11 cellular contexts compared by ENCODE assay signal in the genomic region with DNA sequence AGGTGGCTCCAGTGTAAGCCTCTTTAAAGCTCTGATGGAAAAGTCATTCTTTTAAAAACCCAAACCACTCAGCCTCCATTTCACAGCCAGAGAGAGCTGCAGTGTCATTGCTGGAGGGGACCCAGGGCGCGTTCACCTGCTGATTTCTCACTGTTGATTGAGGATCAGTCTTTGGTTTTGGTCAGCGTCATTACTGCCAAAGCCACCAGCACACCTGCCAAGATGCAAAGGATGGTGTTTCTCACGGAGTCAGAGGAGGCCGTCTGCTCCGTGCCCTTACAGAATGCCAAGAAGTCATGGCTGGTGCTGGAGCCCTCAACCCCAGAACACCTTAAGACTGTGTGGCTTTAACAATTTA. TPM values are rescaled to one million over a fixed set of nuclear protein-coding genes. Genes with fewer than 3 reads are reported as not detected.
A peak's percentile ranks its signal among the peaks of the same experiment; 100 is the strongest.
DNase-seq lines count a peak whose midpoint lies in the region; ATAC-seq and TF ChIP-seq lines count a peak whose summit lies in the region.
"Had no signal": no experiment of that assay in that cellular context is flagged by ENCODE, and none has a peak within 500 bp of the region (broad histone marks: within the 10 kb centered on the region; RNA-seq: fewer than 3 reads in every experiment).

No MANE protein-coding gene starts in this region.

- no peak for ATAC-seq in activated T-cell treated with anti-CD3 and anti-CD28 coated beads, Interleukin-2, amount 50 U/mL, for 4 hours
- no peak for ATAC-seq in stimulated activated memory B cell treated with anti-CD40 and anti-IgM and Interleukin-4, amounts not matched to agents 10 μg/mL and 1 μg/mL and 100 μg/mL, for 72 hours
- ATAC-seq in HG03439 (IDR thresholded peaks at IDR 0.05; ENCODE audit: unreplicated experiment) (no peak), HG02970 (IDR thresholded peaks at IDR 0.05; ENCODE audit: low FRiP score, unreplicated experiment) (no peak)

- no peaks in the 10 kb centered on the region for H3K27me3 Mint-ChIP-seq in activated T-cell treated with anti-CD3 and anti-CD28 coated beads, Interleukin-2, amount 50 U/mL, for 4 hours (ENCODE audit: low read depth)
- H3K27me3 Mint-ChIP-seq in stimulated activated memory B cell treated with anti-CD40 and anti-IgM and Interleukin-4, amounts not matched to agents 10 μg/mL and 1 μg/mL and 100 μg/mL, for 72 hours, result peaks cover 13% of the 10 kb centered on the region

- H3K4me1 Mint-ChIP-seq in activated T-cell treated with anti-CD3 and anti-CD28 coated beads, Interleukin-2, amount 50 U/mL, for 4 hours (ENCODE audit: low read depth), result peaks cover 34% of the 10 kb centered on the region
- peaks cover 57% of the 10 kb centered on the region for H3K4me1 Mint-ChIP-seq in stimulated activated memory B cell treated with anti-CD40 and anti-IgM and Interleukin-4, amounts not matched to agents 10 μg/mL and 1 μg/mL and 100 μg/mL, for 72 hours

- H3K9me3 Mint-ChIP-seq in activated T-cell treated with anti-CD3 and anti-CD28 coated beads, Interleukin-2, amount 50 U/mL, for 4 hours, result no peaks in the 10 kb centered on the region
- no peaks in the 10 kb centered on the region for H3K9me3 Mint-ChIP-seq in stimulated activated memory B cell treated with anti-CD40 and anti-IgM and Interleukin-4, amounts not matched to agents 10 μg/mL and 1 μg/mL and 100 μg/mL, for 72 hours

- H3K4me3 Mint-ChIP-seq in activated T-cell treated with anti-CD3 and anti-CD28 coated beads, Interleukin-2, amount 50 U/mL, for 4 hours, result peak overlapping the region; percentile 47
- peak overlapping the region; percentile 66 for H3K4me3 Mint-ChIP-seq in stimulated activated memory B cell treated with anti-CD40 and anti-IgM and Interleukin-4, amounts not matched to agents 10 μg/mL and 1 μg/mL and 100 μg/mL, for 72 hours
- H3K4me3 Mint-ChIP-seq: nephron progenitor cell had no signal

- H3K27ac ChIP-seq in coronary artery, result no peak overlapping the region
- H3K27ac ChIP-seq: foreskin keratinocyte had no signal

- H3K27ac Mint-ChIP-seq in stimulated activated memory B cell treated with anti-CD40 and anti-IgM and Interleukin-4, amounts not matched to agents 10 μg/mL and 1 μg/mL and 100 μg/mL, for 72 hours, result peak overlapping the region; percentile 68
- H3K27ac Mint-ChIP-seq: nephron progenitor cell had no signal

- H3K4me3 ChIP-seq in coronary artery, result no peak overlapping the region

- no peak for TF ChIP-seq CTCF in coronary artery (IDR thresholded peaks at IDR 0.05)

- H3K36me3 Mint-ChIP-seq in activated T-cell treated with anti-CD3 and anti-CD28 coated beads, Interleukin-2, amount 50 U/mL, for 4 hours (ENCODE audit: insufficient read depth), result no peaks in the 10 kb centered on the region
- H3K36me3 Mint-ChIP-seq in stimulated activated memory B cell treated with anti-CD40 and anti-IgM and Interleukin-4, amounts not matched to agents 10 μg/mL and 1 μg/mL and 100 μg/mL, for 72 hours, result no peaks in the 10 kb centered on the region

- DNase-seq in activated T-cell treated with anti-CD3 and anti-CD28 coated beads, Interleukin-2, amount 50 U/mL, for 4 hours, result no peak
- DNase-seq in activated T-cell treated with anti-CD3 and anti-CD28 coated beads, Interleukin-2, amount 50 U/mL, for 1 hour, result no peak
- DNase-seq in NCI-H345 treated with DMSO at 0.1 percent for 48 hours (lab: John Stamatoyannopoulos, UW; ENCODE audit: unreplicated experiment), result peak; percentile 9
- DNase-seq in coronary artery (ENCODE audit: low spot score), result peak; percentile 57
- DNase-seq in GM03348 (ENCODE audit: low spot score), result no peak
- DNase-seq: activated gamma-delta T cell had no signal

RNA-seq across cellular contexts. Expression of gene BATF, which starts 32.8 kb away (rescaled TPM):
- 100 to 1,000 TPM; 186 to 193 (median 191) TPM for total RNA-seq in activated T-cell treated with anti-CD3 and anti-CD28 coated beads, Interleukin-2, amount 50 U/mL, for 4 hours
- total RNA-seq: foreskin keratinocyte had no signal

Comparison
In these comparisons a context has a peak if more than half of its experiments do, and no peak if none do; other contexts are left out.
1. DNase-seq: peak in NCI-H345 treated with DMSO at 0.1 percent for 48 hours (single experiment) and coronary artery (single experiment); none in activated T-cell treated with anti-CD3 and anti-CD28 coated beads, Interleukin-2, amount 50 U/mL, for 4 hours (single experiment), activated T-cell treated with anti-CD3 and anti-CD28 coated beads, Interleukin-2, amount 50 U/mL, for 1 hour (single experiment) and GM03348 (single experiment).